Comparison of ENCODE assay signal across 9 cellular contexts in the genomic region with DNA sequence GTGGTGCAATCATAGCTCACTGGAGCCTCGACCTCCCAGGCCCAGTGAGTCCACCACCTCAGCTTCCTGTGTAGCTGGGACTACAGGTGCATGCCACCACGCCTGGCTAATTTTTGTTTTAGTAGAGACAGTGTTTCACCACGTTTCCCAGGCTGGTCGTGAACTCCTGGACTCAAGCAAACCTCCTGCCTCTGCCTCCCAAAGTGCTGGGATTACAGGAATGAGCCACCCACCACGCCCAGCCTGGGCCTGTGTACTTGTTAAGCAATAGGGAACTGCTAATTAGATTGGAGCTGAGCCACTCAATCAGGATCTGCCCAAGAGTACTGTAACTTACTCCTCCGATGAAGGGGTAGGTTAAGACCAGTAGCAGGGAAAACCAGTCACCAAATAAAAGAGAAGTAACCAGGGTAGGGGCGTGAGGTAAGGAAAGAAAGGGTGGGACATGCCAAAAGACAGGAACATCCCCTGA. TPM values are rescaled to one million over a fixed set of nuclear protein-coding genes. Genes with fewer than 3 reads are reported as not detected.
DNase-seq lines count a peak whose midpoint lies in the region; ATAC-seq, FAIRE-seq and TF ChIP-seq lines count a peak whose summit lies in the region.
"Had no signal": no experiment of that assay in that cellular context is flagged by ENCODE, and none has a peak within 500 bp of the region (broad histone marks: within the 10 kb centered on the region; RNA-seq: fewer than 3 reads in every experiment).

No MANE protein-coding gene starts in this region.

- peaks cover 0 to 18% (median 0%) of the 10 kb centered on the region in 3 donors for H3K27me3 Mint-ChIP-seq in CD14-positive monocyte (ENCODE audit: low read depth in 3 of 3)

- peaks cover 21 to 30% of the 10 kb centered on the region in 2 donors for H3K36me3 Mint-ChIP-seq in CD14-positive monocyte

- H3K4me3 Mint-ChIP-seq in CD14-positive monocyte: peak overlapping the region; percentile 30 to 53

- H3K4me3 ChIP-seq in HFF-Myc (replicated peaks; ENCODE audit: low read depth, low read length) (peak overlapping the region; percentile 89), pancreas (no peak overlapping the region)
- H3K4me3 ChIP-seq: body of pancreas had no signal

- H3K9me3 ChIP-seq in pancreas: no peaks in the 10 kb centered on the region
- H3K9me3 ChIP-seq: body of pancreas had no signal

- FAIRE-seq in pancreas (lab: Jason Lieb, UNC): no peak
- FAIRE-seq in RCC 7860 (lab: Jason Lieb, UNC): no peak

- peaks cover 0 to 23% (median 0%) of the 10 kb centered on the region in 3 donors for H3K4me1 ChIP-seq in pancreas

- H3K4me1 Mint-ChIP-seq in CD14-positive monocyte: peaks cover 46% of the 10 kb centered on the region

- H3K27me3 ChIP-seq in pancreas: no peaks in the 10 kb centered on the region
- H3K27me3 ChIP-seq: body of pancreas had no signal

- TF ChIP-seq CTCF in CD14-positive monocyte (IDR thresholded peaks at IDR 0.05): no peak
- no peak for TF ChIP-seq CTCF in HFF-Myc (IDR thresholded peaks at IDR 0.05; ENCODE audit: low read depth, low read length, missing control alignments)
- TF ChIP-seq CTCF in VCaP (conservative IDR thresholded peaks at IDR 0.05): no peak
- no peak for TF ChIP-seq CTCF in pancreas (IDR thresholded peaks at IDR 0.05)

- ATAC-seq in pancreas: no peak
- ATAC-seq: body of pancreas had no signal

- WGBS in pancreas, 2 donors: 74 to 84% methylated on average over 7 of the region's 7 CpGs

- peak overlapping the region; percentile 80 for H3K27ac ChIP-seq in VCaP
- no peak overlapping the region for H3K27ac ChIP-seq in pancreas
- H3K27ac ChIP-seq: body of pancreas had no signal

- DNase-seq in CD14-positive monocyte (ENCODE audit: low spot score): no peak
- no peak for DNase-seq in HFF-Myc (ENCODE audit: extremely low read depth, low read depth)
- peak; percentile 40 for DNase-seq in kidney tubule cell (ENCODE audit: low spot score)
- DNase-seq in ecto neural progenitor cell (ENCODE audit: low spot score): no peak
- DNase-seq in pancreas: no peak
- no peak for DNase-seq in RCC 7860 (ENCODE audit: low spot score)
- no peak for DNase-seq in foreskin melanocyte
- DNase-seq: body of pancreas had no signal

- H3K27ac Mint-ChIP-seq in CD14-positive monocyte: peak overlapping the region; percentile 66 to 97 (median 77)

- intact Hi-C loops in CD14-positive monocyte (cut with micrococcal nuclease) (no loop called here), pancreas (cut with DNase I) (no loop called here)

- peaks cover 0 to 12% (median 0%) of the 10 kb centered on the region in 3 donors for H3K36me3 ChIP-seq in pancreas

- peaks cover 0 to 1% (median 0%) of the 10 kb centered on the region in 7 donors for H3K9me3 Mint-ChIP-seq in CD14-positive monocyte

RNA-seq across cellular contexts. Expression of gene DDX39A, which starts 2.4 kb away (rescaled TPM):
- polyA plus RNA-seq in CD14-positive monocyte (10 to 100 TPM; 78.7 to 83.5 TPM), pancreas (10 to 100 TPM; 80.0 to 86.6 TPM)
- 10 to 100 TPM in 5 of 6 donors, 1 to 10 TPM in 1; 9.3 to 25.7 (median 16.7) TPM for total RNA-seq in pancreas

RNA-seq across cellular contexts. Expression of gene PKN1, which starts 16.3 kb away (rescaled TPM):
- polyA plus RNA-seq in CD14-positive monocyte: 10 to 100 TPM; 49.5 to 49.6 TPM
- total RNA-seq in pancreas: 10 to 100 TPM; 55.5 to 91.5 (median 75.0) TPM
- polyA plus RNA-seq in pancreas: 10 to 100 TPM; 50.5 to 58.0 TPM

RNA-seq across cellular contexts. Expression of gene ADGRE5, which starts 35.5 kb away (rescaled TPM):
- polyA plus RNA-seq in CD14-positive monocyte: 100 to 1,000 TPM; 259 to 279 TPM
- 10 to 100 TPM; 23.0 to 37.7 (median 31.2) TPM for total RNA-seq in pancreas
- polyA plus RNA-seq in pancreas: 10 to 100 TPM; 14.0 to 19.5 TPM

RNA-seq across cellular contexts. Expression of gene PTGER1, which starts 58.4 kb away (rescaled TPM):
- polyA plus RNA-seq in CD14-positive monocyte (not detected), pancreas (under 1 TPM; 0.31 to 0.61 TPM)
- under 1 TPM in 5 of 6 donors, not detected in 1; 0.12 to 0.58 (median 0.22) TPM for total RNA-seq in pancreas

Comparison
In these comparisons a context has a peak if more than half of its experiments do, and no peak if none do; other contexts are left out.
1. RNA of gene ADGRE5, which starts 35.5 kb away (polyA plus RNA-seq): 259 to 279 TPM in CD14-positive monocyte; 14.0 to 19.5 TPM in pancreas; every median in the first group is over 10 times any median in the second.